Comparison of ENCODE assay signal across 1 cellular context in the genomic region with DNA sequence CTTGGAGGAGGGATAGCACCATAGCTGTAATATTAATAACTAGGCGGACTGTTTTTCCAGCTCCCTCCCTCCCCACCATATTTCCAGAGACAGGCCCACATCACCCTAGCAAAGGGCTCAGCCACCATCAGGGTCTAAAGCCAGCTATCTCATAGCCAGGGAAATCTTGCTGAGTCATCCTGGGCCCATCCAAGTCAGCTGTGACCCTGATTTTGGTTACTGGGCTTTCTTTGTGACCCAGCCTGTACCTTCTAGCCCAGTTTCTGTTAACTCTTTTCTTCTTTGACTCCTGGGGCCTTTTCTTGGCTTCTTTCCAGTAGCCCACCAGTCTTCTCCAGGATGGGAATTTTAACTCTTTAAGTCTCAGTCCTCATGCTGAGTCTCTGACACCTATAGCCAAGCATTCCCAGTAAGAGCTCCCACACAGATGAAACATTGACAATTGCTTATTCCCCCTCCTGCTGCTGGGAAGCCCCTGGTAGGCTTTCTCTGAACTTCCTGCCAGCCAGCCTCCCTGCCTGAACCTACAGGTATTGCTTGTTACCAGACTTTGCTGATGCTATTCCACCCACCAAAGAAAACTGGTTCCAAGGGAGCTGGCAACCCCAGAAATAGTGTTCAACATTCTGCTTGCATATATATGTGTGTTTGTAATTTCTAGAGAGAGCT.
TF ChIP-seq lines count a peak whose summit lies in the region.

No MANE protein-coding gene starts in this region.

TF ChIP-seq in GM12878, 131 proteins besides CTCF, POLR2A, EP300 and RAD21 (continues in another document):
- TF ChIP-seq RCOR1 (conservative IDR thresholded peaks at IDR 0.05; ENCODE audit: low read depth, low read length) (no peak), PAX8 (IDR thresholded peaks at IDR 0.05) (no peak), JUND (IDR thresholded peaks at IDR 0.05; ENCODE audit: low read depth, low read length) (no peak), NRF1 (conservative IDR thresholded peaks at IDR 0.05; ENCODE audit: low read depth, low read length) (no peak), ATF7 (IDR thresholded peaks at IDR 0.05; ENCODE audit: low read depth) (no peak), SMAD5 (IDR thresholded peaks at IDR 0.05; ENCODE audit: low read depth) (no peak), POLR2AphosphoS2 (IDR thresholded peaks at IDR 0.05; ENCODE audit: low read depth, low read length) (no peak), BMI1 (IDR thresholded peaks at IDR 0.05; ENCODE audit: borderline replicate concordance) (no peak), SIX5 (IDR thresholded peaks at IDR 0.05; ENCODE audit: low read depth, low read length, severe bottlenecking) (no peak), MYB (IDR thresholded peaks at IDR 0.05; ENCODE audit: borderline replicate concordance, low read depth, low read length) (no peak), STAT3 (IDR thresholded peaks at IDR 0.05; ENCODE audit: low read depth, low read length) (no peak), FOXM1 (IDR thresholded peaks at IDR 0.05; ENCODE audit: low read depth, low read length) (no peak; the same call in 1 of the 2 replicates), GATAD2B (conservative IDR thresholded peaks at IDR 0.05; ENCODE audit: low read depth) (no peak), EED (IDR thresholded peaks at IDR 0.05; ENCODE audit: low read depth) (peak; percentile 81), TARDBP (IDR thresholded peaks at IDR 0.05; ENCODE audit: borderline replicate concordance) (no peak), RELA (IDR thresholded peaks at IDR 0.05; ENCODE audit: borderline replicate concordance, partially characterized antibody) (no peak), NFYA (IDR thresholded peaks at IDR 0.05; ENCODE audit: borderline replicate concordance, low read depth, low read length) (no peak), CBX5 (IDR thresholded peaks at IDR 0.05; ENCODE audit: low read depth) (no peak), POU2F2 (IDR thresholded peaks at IDR 0.05; ENCODE audit: borderline replicate concordance, low read depth, low read length) (no peak), HDGF (IDR thresholded peaks at IDR 0.05) (no peak), ZNF24 (IDR thresholded peaks at IDR 0.05) (no peak), CBFB (IDR thresholded peaks at IDR 0.05; ENCODE audit: low read depth) (no peak), SUPT20H (IDR thresholded peaks at IDR 0.05; ENCODE audit: borderline replicate concordance, control insufficient read depth, low read depth, low read length) (no peak), CHD2 (IDR thresholded peaks at IDR 0.05; ENCODE audit: borderline replicate concordance, low read depth, low read length) (no peak), YY1 (IDR thresholded peaks at IDR 0.05; ENCODE audit: low read depth, low read length) (peak; percentile 41; the same call in 1 of the 2 replicates), NBN (IDR thresholded peaks at IDR 0.05) (0 out of 2 replicates have a peak, but pooled peaks have one; percentile 30), HDAC2 (IDR thresholded peaks at IDR 0.05) (no peak), CHD1 (IDR thresholded peaks at IDR 0.05; ENCODE audit: low read depth, low read length) (no peak), ZSCAN29 (IDR thresholded peaks at IDR 0.05) (no peak), MTA3 (IDR thresholded peaks at IDR 0.05; ENCODE audit: borderline replicate concordance, low read length) (0 out of 2 replicates have a peak, but pooled peaks have one; percentile 27), GABPA (IDR thresholded peaks at IDR 0.05; ENCODE audit: low read depth) (no peak)
- TF ChIP-seq, protein P1, sequence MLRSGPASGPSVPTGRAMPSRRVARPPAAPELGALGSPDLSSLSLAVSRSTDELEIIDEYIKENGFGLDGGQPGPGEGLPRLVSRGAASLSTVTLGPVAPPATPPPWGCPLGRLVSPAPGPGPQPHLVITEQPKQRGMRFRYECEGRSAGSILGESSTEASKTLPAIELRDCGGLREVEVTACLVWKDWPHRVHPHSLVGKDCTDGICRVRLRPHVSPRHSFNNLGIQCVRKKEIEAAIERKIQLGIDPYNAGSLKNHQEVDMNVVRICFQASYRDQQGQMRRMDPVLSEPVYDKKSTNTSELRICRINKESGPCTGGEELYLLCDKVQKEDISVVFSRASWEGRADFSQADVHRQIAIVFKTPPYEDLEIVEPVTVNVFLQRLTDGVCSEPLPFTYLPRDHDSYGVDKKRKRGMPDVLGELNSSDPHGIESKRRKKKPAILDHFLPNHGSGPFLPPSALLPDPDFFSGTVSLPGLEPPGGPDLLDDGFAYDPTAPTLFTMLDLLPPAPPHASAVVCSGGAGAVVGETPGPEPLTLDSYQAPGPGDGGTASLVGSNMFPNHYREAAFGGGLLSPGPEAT (IDR thresholded peaks at IDR 0.05; ENCODE audit: low read depth): no peak; the same call in 1 of the 2 replicates
- TF ChIP-seq, protein P2, sequence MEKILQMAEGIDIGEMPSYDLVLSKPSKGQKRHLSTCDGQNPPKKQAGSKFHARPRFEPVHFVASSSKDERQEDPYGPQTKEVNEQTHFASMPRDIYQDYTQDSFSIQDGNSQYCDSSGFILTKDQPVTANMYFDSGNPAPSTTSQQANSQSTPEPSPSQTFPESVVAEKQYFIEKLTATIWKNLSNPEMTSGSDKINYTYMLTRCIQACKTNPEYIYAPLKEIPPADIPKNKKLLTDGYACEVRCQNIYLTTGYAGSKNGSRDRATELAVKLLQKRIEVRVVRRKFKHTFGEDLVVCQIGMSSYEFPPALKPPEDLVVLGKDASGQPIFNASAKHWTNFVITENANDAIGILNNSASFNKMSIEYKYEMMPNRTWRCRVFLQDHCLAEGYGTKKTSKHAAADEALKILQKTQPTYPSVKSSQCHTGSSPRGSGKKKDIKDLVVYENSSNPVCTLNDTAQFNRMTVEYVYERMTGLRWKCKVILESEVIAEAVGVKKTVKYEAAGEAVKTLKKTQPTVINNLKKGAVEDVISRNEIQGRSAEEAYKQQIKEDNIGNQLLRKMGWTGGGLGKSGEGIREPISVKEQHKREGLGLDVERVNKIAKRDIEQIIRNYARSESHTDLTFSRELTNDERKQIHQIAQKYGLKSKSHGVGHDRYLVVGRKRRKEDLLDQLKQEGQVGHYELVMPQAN (conservative IDR thresholded peaks at IDR 0.05): no peak
- TF ChIP-seq, protein P3, sequence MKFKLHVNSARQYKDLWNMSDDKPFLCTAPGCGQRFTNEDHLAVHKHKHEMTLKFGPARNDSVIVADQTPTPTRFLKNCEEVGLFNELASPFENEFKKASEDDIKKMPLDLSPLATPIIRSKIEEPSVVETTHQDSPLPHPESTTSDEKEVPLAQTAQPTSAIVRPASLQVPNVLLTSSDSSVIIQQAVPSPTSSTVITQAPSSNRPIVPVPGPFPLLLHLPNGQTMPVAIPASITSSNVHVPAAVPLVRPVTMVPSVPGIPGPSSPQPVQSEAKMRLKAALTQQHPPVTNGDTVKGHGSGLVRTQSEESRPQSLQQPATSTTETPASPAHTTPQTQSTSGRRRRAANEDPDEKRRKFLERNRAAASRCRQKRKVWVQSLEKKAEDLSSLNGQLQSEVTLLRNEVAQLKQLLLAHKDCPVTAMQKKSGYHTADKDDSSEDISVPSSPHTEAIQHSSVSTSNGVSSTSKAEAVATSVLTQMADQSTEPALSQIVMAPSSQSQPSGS (IDR thresholded peaks at IDR 0.05; ENCODE audit: low read length): no peak
- TF ChIP-seq, protein P4, sequence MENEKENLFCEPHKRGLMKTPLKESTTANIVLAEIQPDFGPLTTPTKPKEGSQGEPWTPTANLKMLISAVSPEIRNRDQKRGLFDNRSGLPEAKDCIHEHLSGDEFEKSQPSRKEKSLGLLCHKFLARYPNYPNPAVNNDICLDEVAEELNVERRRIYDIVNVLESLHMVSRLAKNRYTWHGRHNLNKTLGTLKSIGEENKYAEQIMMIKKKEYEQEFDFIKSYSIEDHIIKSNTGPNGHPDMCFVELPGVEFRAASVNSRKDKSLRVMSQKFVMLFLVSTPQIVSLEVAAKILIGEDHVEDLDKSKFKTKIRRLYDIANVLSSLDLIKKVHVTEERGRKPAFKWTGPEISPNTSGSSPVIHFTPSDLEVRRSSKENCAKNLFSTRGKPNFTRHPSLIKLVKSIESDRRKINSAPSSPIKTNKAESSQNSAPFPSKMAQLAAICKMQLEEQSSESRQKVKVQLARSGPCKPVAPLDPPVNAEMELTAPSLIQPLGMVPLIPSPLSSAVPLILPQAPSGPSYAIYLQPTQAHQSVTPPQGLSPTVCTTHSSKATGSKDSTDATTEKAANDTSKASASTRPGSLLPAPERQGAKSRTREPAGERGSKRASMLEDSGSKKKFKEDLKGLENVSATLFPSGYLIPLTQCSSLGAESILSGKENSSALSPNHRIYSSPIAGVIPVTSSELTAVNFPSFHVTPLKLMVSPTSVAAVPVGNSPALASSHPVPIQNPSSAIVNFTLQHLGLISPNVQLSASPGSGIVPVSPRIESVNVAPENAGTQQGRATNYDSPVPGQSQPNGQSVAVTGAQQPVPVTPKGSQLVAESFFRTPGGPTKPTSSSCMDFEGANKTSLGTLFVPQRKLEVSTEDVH (IDR thresholded peaks at IDR 0.05; ENCODE audit: low read depth, partially characterized antibody): no peak
- TF ChIP-seq, protein P5, sequence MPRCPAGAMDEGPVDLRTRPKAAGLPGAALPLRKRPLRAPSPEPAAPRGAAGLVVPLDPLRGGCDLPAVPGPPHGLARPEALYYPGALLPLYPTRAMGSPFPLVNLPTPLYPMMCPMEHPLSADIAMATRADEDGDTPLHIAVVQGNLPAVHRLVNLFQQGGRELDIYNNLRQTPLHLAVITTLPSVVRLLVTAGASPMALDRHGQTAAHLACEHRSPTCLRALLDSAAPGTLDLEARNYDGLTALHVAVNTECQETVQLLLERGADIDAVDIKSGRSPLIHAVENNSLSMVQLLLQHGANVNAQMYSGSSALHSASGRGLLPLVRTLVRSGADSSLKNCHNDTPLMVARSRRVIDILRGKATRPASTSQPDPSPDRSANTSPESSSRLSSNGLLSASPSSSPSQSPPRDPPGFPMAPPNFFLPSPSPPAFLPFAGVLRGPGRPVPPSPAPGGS (IDR thresholded peaks at IDR 0.05; ENCODE audit: borderline replicate concordance, insufficient read depth, low read depth, low read length, poor library complexity, severe bottlenecking): no peak
- TF ChIP-seq, protein P6, sequence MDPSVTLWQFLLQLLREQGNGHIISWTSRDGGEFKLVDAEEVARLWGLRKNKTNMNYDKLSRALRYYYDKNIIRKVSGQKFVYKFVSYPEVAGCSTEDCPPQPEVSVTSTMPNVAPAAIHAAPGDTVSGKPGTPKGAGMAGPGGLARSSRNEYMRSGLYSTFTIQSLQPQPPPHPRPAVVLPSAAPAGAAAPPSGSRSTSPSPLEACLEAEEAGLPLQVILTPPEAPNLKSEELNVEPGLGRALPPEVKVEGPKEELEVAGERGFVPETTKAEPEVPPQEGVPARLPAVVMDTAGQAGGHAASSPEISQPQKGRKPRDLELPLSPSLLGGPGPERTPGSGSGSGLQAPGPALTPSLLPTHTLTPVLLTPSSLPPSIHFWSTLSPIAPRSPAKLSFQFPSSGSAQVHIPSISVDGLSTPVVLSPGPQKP (IDR thresholded peaks at IDR 0.05; ENCODE audit: low read depth, low read length): no peak
- TF ChIP-seq, protein P7, sequence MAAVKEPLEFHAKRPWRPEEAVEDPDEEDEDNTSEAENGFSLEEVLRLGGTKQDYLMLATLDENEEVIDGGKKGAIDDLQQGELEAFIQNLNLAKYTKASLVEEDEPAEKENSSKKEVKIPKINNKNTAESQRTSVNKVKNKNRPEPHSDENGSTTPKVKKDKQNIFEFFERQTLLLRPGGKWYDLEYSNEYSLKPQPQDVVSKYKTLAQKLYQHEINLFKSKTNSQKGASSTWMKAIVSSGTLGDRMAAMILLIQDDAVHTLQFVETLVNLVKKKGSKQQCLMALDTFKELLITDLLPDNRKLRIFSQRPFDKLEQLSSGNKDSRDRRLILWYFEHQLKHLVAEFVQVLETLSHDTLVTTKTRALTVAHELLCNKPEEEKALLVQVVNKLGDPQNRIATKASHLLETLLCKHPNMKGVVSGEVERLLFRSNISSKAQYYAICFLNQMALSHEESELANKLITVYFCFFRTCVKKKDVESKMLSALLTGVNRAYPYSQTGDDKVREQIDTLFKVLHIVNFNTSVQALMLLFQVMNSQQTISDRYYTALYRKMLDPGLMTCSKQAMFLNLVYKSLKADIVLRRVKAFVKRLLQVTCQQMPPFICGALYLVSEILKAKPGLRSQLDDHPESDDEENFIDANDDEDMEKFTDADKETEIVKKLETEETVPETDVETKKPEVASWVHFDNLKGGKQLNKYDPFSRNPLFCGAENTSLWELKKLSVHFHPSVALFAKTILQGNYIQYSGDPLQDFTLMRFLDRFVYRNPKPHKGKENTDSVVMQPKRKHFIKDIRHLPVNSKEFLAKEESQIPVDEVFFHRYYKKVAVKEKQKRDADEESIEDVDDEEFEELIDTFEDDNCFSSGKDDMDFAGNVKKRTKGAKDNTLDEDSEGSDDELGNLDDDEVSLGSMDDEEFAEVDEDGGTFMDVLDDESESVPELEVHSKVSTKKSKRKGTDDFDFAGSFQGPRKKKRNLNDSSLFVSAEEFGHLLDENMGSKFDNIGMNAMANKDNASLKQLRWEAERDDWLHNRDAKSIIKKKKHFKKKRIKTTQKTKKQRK (IDR thresholded peaks at IDR 0.05; ENCODE audit: low read depth, low read length): no peak
- TF ChIP-seq, protein P8, sequence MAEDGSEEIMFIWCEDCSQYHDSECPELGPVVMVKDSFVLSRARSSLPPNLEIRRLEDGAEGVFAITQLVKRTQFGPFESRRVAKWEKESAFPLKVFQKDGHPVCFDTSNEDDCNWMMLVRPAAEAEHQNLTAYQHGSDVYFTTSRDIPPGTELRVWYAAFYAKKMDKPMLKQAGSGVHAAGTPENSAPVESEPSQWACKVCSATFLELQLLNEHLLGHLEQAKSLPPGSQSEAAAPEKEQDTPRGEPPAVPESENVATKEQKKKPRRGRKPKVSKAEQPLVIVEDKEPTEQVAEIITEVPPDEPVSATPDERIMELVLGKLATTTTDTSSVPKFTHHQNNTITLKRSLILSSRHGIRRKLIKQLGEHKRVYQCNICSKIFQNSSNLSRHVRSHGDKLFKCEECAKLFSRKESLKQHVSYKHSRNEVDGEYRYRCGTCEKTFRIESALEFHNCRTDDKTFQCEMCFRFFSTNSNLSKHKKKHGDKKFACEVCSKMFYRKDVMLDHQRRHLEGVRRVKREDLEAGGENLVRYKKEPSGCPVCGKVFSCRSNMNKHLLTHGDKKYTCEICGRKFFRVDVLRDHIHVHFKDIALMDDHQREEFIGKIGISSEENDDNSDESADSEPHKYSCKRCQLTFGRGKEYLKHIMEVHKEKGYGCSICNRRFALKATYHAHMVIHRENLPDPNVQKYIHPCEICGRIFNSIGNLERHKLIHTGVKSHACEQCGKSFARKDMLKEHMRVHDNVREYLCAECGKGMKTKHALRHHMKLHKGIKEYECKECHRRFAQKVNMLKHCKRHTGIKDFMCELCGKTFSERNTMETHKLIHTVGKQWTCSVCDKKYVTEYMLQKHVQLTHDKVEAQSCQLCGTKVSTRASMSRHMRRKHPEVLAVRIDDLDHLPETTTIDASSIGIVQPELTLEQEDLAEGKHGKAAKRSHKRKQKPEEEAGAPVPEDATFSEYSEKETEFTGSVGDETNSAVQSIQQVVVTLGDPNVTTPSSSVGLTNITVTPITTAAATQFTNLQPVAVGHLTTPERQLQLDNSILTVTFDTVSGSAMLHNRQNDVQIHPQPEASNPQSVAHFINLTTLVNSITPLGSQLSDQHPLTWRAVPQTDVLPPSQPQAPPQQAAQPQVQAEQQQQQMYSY (CRISPR knock-in tag; IDR thresholded peaks at IDR 0.05): no peak
- TF ChIP-seq, protein P9, sequence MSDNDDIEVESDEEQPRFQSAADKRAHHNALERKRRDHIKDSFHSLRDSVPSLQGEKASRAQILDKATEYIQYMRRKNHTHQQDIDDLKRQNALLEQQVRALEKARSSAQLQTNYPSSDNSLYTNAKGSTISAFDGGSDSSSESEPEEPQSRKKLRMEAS (IDR thresholded peaks at IDR 0.05; ENCODE audit: low read depth, low read length): no peak
